1 cellular context compared by ENCODE assay signal in the genomic region with DNA sequence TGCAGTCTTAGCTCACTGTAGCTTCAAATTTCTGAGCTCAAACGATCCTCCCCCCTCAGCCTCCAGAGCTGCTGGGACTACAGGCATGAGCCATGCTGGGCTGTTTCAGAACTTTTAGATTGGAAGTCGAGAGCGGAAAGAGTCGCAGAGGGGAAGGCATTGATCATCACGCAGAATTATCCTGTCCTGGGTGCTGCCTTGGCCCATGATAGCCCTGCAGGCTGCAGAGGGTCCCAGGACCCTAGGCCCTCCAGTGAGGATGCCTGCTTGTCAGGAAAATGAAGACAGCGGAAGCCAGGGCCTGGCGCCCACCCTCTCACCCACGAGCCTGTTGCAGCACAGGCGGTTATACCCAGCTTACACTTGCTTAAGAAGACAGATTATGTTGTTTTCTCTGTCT.
TF ChIP-seq lines count a peak whose summit lies in the region.

No MANE protein-coding gene starts in this region.

TF ChIP-seq in K562, 482 proteins besides CTCF, POLR2A, EP300 and RAD21:
- TF ChIP-seq NCOA2 (IDR thresholded peaks at IDR 0.05; ENCODE audit: partially characterized antibody in 2 of 2) (no peak), CC2D1A (IDR thresholded peaks at IDR 0.05) (no peak), ZNF212 (CRISPR knock-in tag; IDR thresholded peaks at IDR 0.05) (no peak)
- TF ChIP-seq, protein P1, sequence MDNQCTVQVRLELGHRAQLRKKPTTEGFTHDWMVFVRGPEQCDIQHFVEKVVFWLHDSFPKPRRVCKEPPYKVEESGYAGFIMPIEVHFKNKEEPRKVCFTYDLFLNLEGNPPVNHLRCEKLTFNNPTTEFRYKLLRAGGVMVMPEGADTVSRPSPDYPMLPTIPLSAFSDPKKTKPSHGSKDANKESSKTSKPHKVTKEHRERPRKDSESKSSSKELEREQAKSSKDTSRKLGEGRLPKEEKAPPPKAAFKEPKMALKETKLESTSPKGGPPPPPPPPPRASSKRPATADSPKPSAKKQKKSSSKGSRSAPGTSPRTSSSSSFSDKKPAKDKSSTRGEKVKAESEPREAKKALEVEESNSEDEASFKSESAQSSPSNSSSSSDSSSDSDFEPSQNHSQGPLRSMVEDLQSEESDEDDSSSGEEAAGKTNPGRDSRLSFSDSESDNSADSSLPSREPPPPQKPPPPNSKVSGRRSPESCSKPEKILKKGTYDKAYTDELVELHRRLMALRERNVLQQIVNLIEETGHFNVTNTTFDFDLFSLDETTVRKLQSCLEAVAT (IDR thresholded peaks at IDR 0.05), result 0 out of 4 replicates have a peak, but pooled peaks of 1 of the 2 experiments have one; percentile 33
TF ChIP-seq in K562: peak in this region for 1.
